8 cellular contexts compared by ENCODE assay signal in genomic region chr6:144286503-144287393, GRCh38. TPM values are rescaled to one million over a fixed set of nuclear protein-coding genes. Genes with fewer than 3 reads are reported as not detected.
DNase-seq lines count a peak whose midpoint lies in the region; ATAC-seq and TF ChIP-seq lines count a peak whose summit lies in the region.

No MANE protein-coding gene starts in this region.

- TF ChIP-seq CTCF in choroid plexus epithelial cell (conservative IDR thresholded peaks at IDR 0.05; ENCODE audit: low read depth, low read length) (no peak), kidney epithelial cell (IDR thresholded peaks at IDR 0.05; ENCODE audit: insufficient read depth, low read length, poor library complexity, severe bottlenecking) (no peak), spleen (IDR thresholded peaks at IDR 0.05 in 8 of 11, conservative IDR thresholded peaks at IDR 0.05 in 3 of 11) (no peak)

- H3K4me3 ChIP-seq in choroid plexus epithelial cell (ENCODE audit: low read depth, low read length): peak overlapping the region; percentile 91
- H3K4me3 ChIP-seq in kidney epithelial cell (ENCODE audit: low read depth, low read length): peak overlapping the region; percentile 70
- H3K4me3 ChIP-seq in spleen: peak overlapping the region; percentile 76 to 97 (median 91)

- DNase-seq in activated CD4-positive, alpha-beta T cell treated with anti-CD3 and anti-CD28 coated beads, Interleukin-2, amount 10 ng/mL, durations not matched to agents 7 days and 5 days: no peak
- no peak for DNase-seq in activated CD4-positive, alpha-beta T cell treated with anti-CD3 and anti-CD28 coated beads, Interleukin-2, amount 50 U/mL, for 1 hour
- DNase-seq in RKO (ENCODE audit: low spot score) (peak; percentile 79), choroid plexus epithelial cell (ENCODE audit: low read depth) (peak; percentile 94), kidney epithelial cell (ENCODE audit: low read depth) (no peak), spleen (peak; percentile 84)

- intact Hi-C loops in spleen (cut with DNase I; ENCODE audit: low total_unique reads): loop anchor here (10.0 kb wide), 2 partner anchors 48 to 198 kb away; no protein-coding TSS in a partner anchor

- peaks cover 7 to 47% (median 22%) of the 10 kb centered on the region in 6 donors for H3K4me1 ChIP-seq in spleen

- peaks cover 3% of the 10 kb centered on the region for H3K36me3 Mint-ChIP-seq in activated CD4-positive, alpha-beta T cell treated with anti-CD3 and anti-CD28 coated beads, Interleukin-2, amount 10 ng/mL, durations not matched to agents 7 days and 5 days (ENCODE audit: low read depth)

- no peaks in the 10 kb centered on the region for H3K9me3 Mint-ChIP-seq in activated CD4-positive, alpha-beta T cell treated with anti-CD3 and anti-CD28 coated beads, Interleukin-2, amount 10 ng/mL, durations not matched to agents 7 days and 5 days

- H3K27ac Mint-ChIP-seq in activated CD4-positive, alpha-beta T cell treated with anti-CD3 and anti-CD28 coated beads, Interleukin-2, amount 10 ng/mL, durations not matched to agents 7 days and 5 days: peak overlapping the region; percentile 20

- WGBS in spleen, 5 donors: 3 to 8% (median 4%) methylated on average over 36 to 53 of the region's 53 CpGs

- H3K36me3 ChIP-seq in kidney epithelial cell (ENCODE audit: control insufficient read depth, insufficient read depth, low read length) (no peaks in the 10 kb centered on the region), spleen (peaks cover 0 to 7% (median 0%) of the 10 kb centered on the region in 6 donors)

- peak overlapping the region; percentile 91 for H3K4me3 Mint-ChIP-seq in activated CD4-positive, alpha-beta T cell treated with anti-CD3 and anti-CD28 coated beads, Interleukin-2, amount 10 ng/mL, durations not matched to agents 7 days and 5 days

- CTCF ChIA-PET in activated CD4-positive, alpha-beta T cell treated with anti-CD3 and anti-CD28 coated beads, Interleukin-2, amount 10 ng/mL, durations not matched to agents 7 days and 5 days (lab: Charles Lee): interaction anchor here (0.5 to 1.4 kb wide), 6 partner anchors 9 to 277 kb away, joined by 3 to 6 read pairs (median 4); no protein-coding TSS in a partner anchor

- H3K27me3 ChIP-seq in kidney epithelial cell (ENCODE audit: control insufficient read depth, insufficient read depth, low read length) (no peaks in the 10 kb centered on the region), spleen (replicated peaks in 1 of 7) (no peaks in the 10 kb centered on the region)

- no peak for TF ChIP-seq POLR2A in spleen (IDR thresholded peaks at IDR 0.05)

- H3K27me3 Mint-ChIP-seq in activated CD4-positive, alpha-beta T cell treated with anti-CD3 and anti-CD28 coated beads, Interleukin-2, amount 10 ng/mL, durations not matched to agents 7 days and 5 days: peaks cover 34% of the 10 kb centered on the region

- ATAC-seq in GM19351 (IDR thresholded peaks at IDR 0.05; ENCODE audit: unreplicated experiment) (no peak), HG03159 (IDR thresholded peaks at IDR 0.05; ENCODE audit: unreplicated experiment) (no peak)

- peak overlapping the region; percentile 81 to 97 (median 94) for H3K27ac ChIP-seq in spleen

- POLR2A ChIA-PET in activated CD4-positive, alpha-beta T cell treated with anti-CD3 and anti-CD28 coated beads, Interleukin-2, amount 10 ng/mL, durations not matched to agents 7 days and 5 days (lab: Charles Lee): no interaction called here

- peaks cover 25% of the 10 kb centered on the region for H3K4me1 Mint-ChIP-seq in activated CD4-positive, alpha-beta T cell treated with anti-CD3 and anti-CD28 coated beads, Interleukin-2, amount 10 ng/mL, durations not matched to agents 7 days and 5 days

- H3K9me3 ChIP-seq in spleen: no peaks in the 10 kb centered on the region

RNA-seq across cellular contexts. Expression of gene UTRN, which starts 1.6 kb away (rescaled TPM):
- 100 to 1,000 TPM; 134 to 143 TPM for total RNA-seq in activated CD4-positive, alpha-beta T cell treated with anti-CD3 and anti-CD28 coated beads, Interleukin-2, amount 10 ng/mL, durations not matched to agents 7 days and 5 days
- total RNA-seq in kidney epithelial cell (37.9 and 69.1 TPM in 2 replicates), spleen (100 to 1,000 TPM; 273 to 539 (median 391) TPM)
- polyA plus RNA-seq in spleen: 10 to 100 TPM; 15.4 to 29.1 (median 16.7) TPM

Comparison
In these comparisons a context has a peak if more than half of its experiments do, and no peak if none do; other contexts are left out.
1. DNase-seq: peak in RKO (single experiment), choroid plexus epithelial cell (single experiment) and spleen (single experiment); none in activated CD4-positive, alpha-beta T cell treated with anti-CD3 and anti-CD28 coated beads, Interleukin-2, amount 10 ng/mL, durations not matched to agents 7 days and 5 days (single experiment), activated CD4-positive, alpha-beta T cell treated with anti-CD3 and anti-CD28 coated beads, Interleukin-2, amount 50 U/mL, for 1 hour (single experiment) and kidney epithelial cell (single experiment).
2. Peak in every context shown above with its lines, with median percentiles within 50 percentile points of each other: H3K4me3 ChIP-seq.